8 cellular contexts compared by ENCODE assay signal in genomic region chr5:38258319-38259061, GRCh38. TPM values are rescaled to one million over a fixed set of nuclear protein-coding genes. Genes with fewer than 3 reads are reported as not detected.
DNase-seq lines count a peak whose midpoint lies in the region; ATAC-seq and TF ChIP-seq lines count a peak whose summit lies in the region.

Gene EGFLAM, plus strand, starts transcription at chr5:38258559. Its CDS starts 196 bp downstream, at chr5:38258755.

- peaks cover 27% of the 10 kb centered on the region for H3K4me1 Mint-ChIP-seq in neural crest cell

- no peak within 1 kb of the TSS for H3K27ac ChIP-seq in PC-3 (ENCODE audit: low read length)

- no peaks in the 10 kb centered on the region for H3K36me3 Mint-ChIP-seq in neural crest cell (ENCODE audit: low read depth)

- no peaks in the 10 kb centered on the region for H3F3A ChIP-seq in PC-3 (ENCODE audit: low read length, unreplicated experiment)

- H3K36me3 ChIP-seq in PC-3 (ENCODE audit: low read depth, low read length), result no peaks in the 10 kb centered on the region

- intact Hi-C loops in PC-3 (cut with micrococcal nuclease), result no loop called here

- peak within 1 kb of the TSS; percentile 52 for H3K4me3 ChIP-seq in PC-3 (ENCODE audit: low read length)
- peak within 1 kb of the TSS; percentile 52 for H3K4me3 ChIP-seq in epithelial cell of proximal tubule (ENCODE audit: low read depth, low read length)

- POLR2A ChIA-PET in PC-3 (lab: Charles Lee; ENCODE audit: unreplicated experiment), result no interaction called here

- H3K9ac ChIP-seq in PC-3 (ENCODE audit: low read length), result no peak within 1 kb of the TSS

- peaks cover 3% of the 10 kb centered on the region for H3K9me3 Mint-ChIP-seq in neural crest cell

- ATAC-seq in PC-3, result peak; percentile 88
- no peak for ATAC-seq in GM19463 (IDR thresholded peaks at IDR 0.05; ENCODE audit: unreplicated experiment)

- peak within 1 kb of the TSS; percentile 60; the same call in 1 of the 2 replicates for H2AFZ ChIP-seq in PC-3 (ENCODE audit: low read length)

- peak within 1 kb of the TSS; percentile 98 for H3K4me3 Mint-ChIP-seq in neural crest cell

- H3K27ac Mint-ChIP-seq in neural crest cell (ENCODE audit: unreplicated experiment), result no peak within 1 kb of the TSS

- no peaks in the 10 kb centered on the region for H3K9me2 ChIP-seq in PC-3 (replicated peaks; ENCODE audit: low read length)

- peaks cover 70% of the 10 kb centered on the region for H3K27me3 Mint-ChIP-seq in neural crest cell (ENCODE audit: low read depth)

- H3K4me2 ChIP-seq in PC-3 (ENCODE audit: low read length), result peak within 1 kb of the TSS; percentile 79

- no peaks in the 10 kb centered on the region for H3K79me2 ChIP-seq in PC-3 (ENCODE audit: low read length)

- DNase-seq in NCI-H2107 treated with DMSO at 0.1 percent for 48 hours (lab: John Stamatoyannopoulos, UW; ENCODE audit: unreplicated experiment) (peak; percentile 2), NCI-H2107 (lab: John Stamatoyannopoulos, UW) (no peak), PC-3 (no peak), epithelial cell of proximal tubule (ENCODE audit: low read depth) (no peak), neural crest cell (ENCODE audit: low read depth, low spot score) (peak; percentile 40), mucosa of gallbladder (ENCODE audit: low spot score) (no peak), MV-4-11 (lab: John Stamatoyannopoulos, UW) (no peak)

- TF ChIP-seq CTCF in PC-3 (conservative IDR thresholded peaks at IDR 0.05; ENCODE audit: low read depth, low read length) (no peak; the same call in 1 of the 2 replicates), epithelial cell of proximal tubule (conservative IDR thresholded peaks at IDR 0.05; ENCODE audit: low read depth, low read length) (peak; percentile 31), neural crest cell (conservative IDR thresholded peaks at IDR 0.05) (peak; percentile 47)

- no peaks in the 10 kb centered on the region for H4K20me1 ChIP-seq in PC-3 (ENCODE audit: low read length)

- H3K4me1 ChIP-seq in PC-3 (ENCODE audit: insufficient read depth, low read length), result peaks cover 4% of the 10 kb centered on the region; the same call in 1 of the 2 replicates

- no TSS peak for BruUV-seq in PC-3 (replicated peaks; lab: Mats Ljungman, UMichigan)

- CTCF ChIA-PET in PC-3 (lab: Charles Lee), result no interaction called here

- H3K9me3 ChIP-seq in PC-3 (ENCODE audit: low read length), result no peaks in the 10 kb centered on the region

- H3K27me3 ChIP-seq in PC-3 (ENCODE audit: low read length), result peaks cover 91% of the 10 kb centered on the region

RNA-seq across cellular contexts. Expression of gene EGFLAM, which starts in this region (rescaled TPM):
- total RNA-seq in PC-3 (2014; rRNA removed) (not detected in 2 replicates), epithelial cell of proximal tubule (0.17 and 1.2 TPM in 2 replicates), neural crest cell (9.1 and 10.3 TPM in 2 replicates), mucosa of gallbladder (4.3 TPM)

Comparison
In these comparisons a context has a peak if more than half of its experiments do, and no peak if none do; other contexts are left out.
1. DNase-seq: peak in NCI-H2107 treated with DMSO at 0.1 percent for 48 hours (single experiment) and neural crest cell (single experiment); none in NCI-H2107 (single experiment), PC-3 (single experiment), epithelial cell of proximal tubule (single experiment), mucosa of gallbladder (single experiment) and MV-4-11 (single experiment).
2. Peak in ATAC-seq, H3K4me3 ChIP-seq and H3K4me2 ChIP-seq in PC-3; RNA of the gene not detected or under 1 TPM.